8 cellular contexts compared by ENCODE assay signal in genomic region chr11:123301696-123302400, GRCh38.
A peak's percentile ranks its signal among the peaks of the same experiment; 100 is the strongest.
DNase-seq lines count a peak whose midpoint lies in the region; ATAC-seq, FAIRE-seq and TF ChIP-seq lines count a peak whose summit lies in the region.

No MANE protein-coding gene starts in this region.

- H3K4me3 Mint-ChIP-seq in activated naive CD8-positive, alpha-beta T cell: peak overlapping the region; percentile 68

- no peaks in the 10 kb centered on the region for H3K9me3 ChIP-seq in left ventricle myocardium inferior (replicated peaks)
- no peaks in the 10 kb centered on the region for H3K9me3 ChIP-seq in psoas muscle

- CTCF ChIA-PET in AG04449 (lab: Yijun Ruan, JAX): interaction anchor here (0.6 to 4.0 kb wide), 35 partner anchors 9 to 401 kb away, joined by 3 to 58 read pairs (median 4); no protein-coding TSS in a partner anchor

- H3K4me3 ChIP-seq in AG04449 (ENCODE audit: low read depth, low read length) (peak overlapping the region; percentile 47), left ventricle myocardium inferior (peak overlapping the region; percentile 66), psoas muscle (peak overlapping the region; percentile 68)

- intact Hi-C loops in left ventricle myocardium inferior (cut with micrococcal nuclease): loop anchor here (5.0 kb wide), 1 partner anchor 175 kb away; no protein-coding TSS in a partner anchor
- intact Hi-C loops in psoas muscle (cut with DNase I): loop anchor here (1.0 to 10.0 kb wide), 6 partner anchors 35 to 176 kb away; no protein-coding TSS in a partner anchor

- no peak for DNase-seq in AG04449 (ENCODE audit: low read depth, low spot score)
- DNase-seq in SK-N-DZ (ENCODE audit: low spot score): peak; percentile 57
- peak; percentile 56 for DNase-seq in left ventricle myocardium inferior
- DNase-seq in psoas muscle: peak; percentile 55 to 74
- peak; percentile 77 for DNase-seq in urothelium cell line (ENCODE audit: low spot score)

- no peaks in the 10 kb centered on the region for H3K36me3 ChIP-seq in left ventricle myocardium inferior
- no peaks in the 10 kb centered on the region for H3K36me3 ChIP-seq in psoas muscle (ENCODE audit: insufficient read depth in 1 of 2, low read depth in 1 of 2)

- FAIRE-seq in urothelium cell line (lab: Jason Lieb, UNC): no peak

- peak; percentile 79 for TF ChIP-seq CTCF in AG04449 (IDR thresholded peaks at IDR 0.05; ENCODE audit: insufficient read depth, low read length, missing control alignments)
- TF ChIP-seq CTCF in left ventricle myocardium inferior (IDR thresholded peaks at IDR 0.05; ENCODE audit: borderline replicate concordance): peak; percentile 94
- TF ChIP-seq CTCF in psoas muscle (IDR thresholded peaks at IDR 0.05): peak; percentile 91

- no peaks in the 10 kb centered on the region for H3K9me3 Mint-ChIP-seq in activated naive CD8-positive, alpha-beta T cell (ENCODE audit: low read depth)

- H3K36me3 Mint-ChIP-seq in activated naive CD8-positive, alpha-beta T cell: no peaks in the 10 kb centered on the region

- WGBS in psoas muscle, 3 donors: 7 to 13% (median 8%) methylated on average over 47 to 56 of the region's 56 CpGs

- peak overlapping the region; percentile 34 for H3K27ac Mint-ChIP-seq in activated naive CD8-positive, alpha-beta T cell

- POLR2A ChIA-PET in AG04449 (lab: Yijun Ruan, JAX): no interaction called here

- H3K27me3 ChIP-seq in left ventricle myocardium inferior (ENCODE audit: low read depth): peaks cover 52% of the 10 kb centered on the region
- no peaks in the 10 kb centered on the region for H3K27me3 ChIP-seq in psoas muscle (ENCODE audit: insufficient read depth in 3 of 3, low read length in 2 of 3)

- peaks cover 25% of the 10 kb centered on the region for H3K4me1 Mint-ChIP-seq in activated naive CD8-positive, alpha-beta T cell (ENCODE audit: low read depth)

- H3K27ac ChIP-seq in left ventricle myocardium inferior (replicated peaks) (peak overlapping the region; percentile 59), psoas muscle (no peak overlapping the region)

- peaks cover 46% of the 10 kb centered on the region for H3K4me1 ChIP-seq in left ventricle myocardium inferior
- H3K4me1 ChIP-seq in psoas muscle: peaks cover 16% of the 10 kb centered on the region

- ATAC-seq in GM19025 (IDR thresholded peaks at IDR 0.05; ENCODE audit: low read depth, unreplicated experiment) (peak; percentile 70), HG03432 (IDR thresholded peaks at IDR 0.05; ENCODE audit: unreplicated experiment) (peak; percentile 82), psoas muscle (peak; percentile 84 to 93 (median 89))

- peaks cover 6% of the 10 kb centered on the region for H3K27me3 Mint-ChIP-seq in activated naive CD8-positive, alpha-beta T cell
